Comparison of ENCODE assay signal across 9 cellular contexts in genomic region chr18:3592864-3593263, GRCh38.
DNase-seq lines count a peak whose midpoint lies in the region; ATAC-seq and TF ChIP-seq lines count a peak whose summit lies in the region.
"Had no signal": no experiment of that assay in that cellular context is flagged by ENCODE, and none has a peak within 500 bp of the region (broad histone marks: within the 10 kb centered on the region; RNA-seq: fewer than 3 reads in every experiment).

No MANE protein-coding gene starts in this region.

- dilution Hi-C loops in mammary epithelial cell (cut with HindIII; ENCODE audit: low sequenced_read_pairs), result no loop called here

- peak overlapping the region; percentile 37 for H2AFZ ChIP-seq in mammary epithelial cell (ENCODE audit: low read depth, low read length)

- peak overlapping the region; percentile 92 for H3K4me3 Mint-ChIP-seq in activated naive CD4-positive, alpha-beta T cell treated with anti-CD3 and anti-CD28 coated beads, Interleukin-2, amount 50 U/mL, for 24 hours

- no peaks in the 10 kb centered on the region for H3K9me3 Mint-ChIP-seq in activated naive CD4-positive, alpha-beta T cell treated with anti-CD3 and anti-CD28 coated beads, Interleukin-2, amount 50 U/mL, for 24 hours

- ATAC-seq in upper lobe of left lung (ENCODE audit: low FRiP score in 2 of 2) (no peak), GM19023 (IDR thresholded peaks at IDR 0.05; ENCODE audit: unreplicated experiment) (no peak)

- intact Hi-C loops in mammary epithelial cell (cut with micrococcal nuclease), result loop anchor here (5.0 to 10.0 kb wide), 2 partner anchors 211 to 392 kb away; no protein-coding TSS in a partner anchor

- CTCF ChIA-PET in mammary epithelial cell (lab: Charles Lee; ENCODE audit: low non-redundant PET), result no interaction called here

- no peak for TF ChIP-seq EP300 in upper lobe of left lung (IDR thresholded peaks at IDR 0.05)

- no peak for TF ChIP-seq POLR2A in upper lobe of left lung (IDR thresholded peaks at IDR 0.05)

- no peak for DNase-seq in activated naive CD4-positive, alpha-beta T cell treated with anti-CD3 and anti-CD28 coated beads, Interleukin-2, amount 50 U/mL, for 16 hours
- no peak for DNase-seq in mammary epithelial cell
- DNase-seq in upper lobe of left lung, result no peak
- no peak for DNase-seq in GM10266 (ENCODE audit: extremely low spot score)
- DNase-seq in activated CD4-positive, alpha-beta T cell treated with anti-CD3 and anti-CD28 coated beads, Interleukin-2, amount 50 U/mL, for 48 hours, result no peak
- DNase-seq: NCI-H774 had no signal

- peak overlapping the region; percentile 98 for H3K9ac ChIP-seq in mammary epithelial cell (ENCODE audit: insufficient read depth, low read length)
- H3K9ac ChIP-seq in muscle layer of colon (ENCODE audit: low read length), result peak overlapping the region; percentile 25

- no peaks in the 10 kb centered on the region for H4K20me1 ChIP-seq in mammary epithelial cell (ENCODE audit: insufficient read depth, low read length)

- 47% methylated on average over 6 of the region's 6 CpGs for WGBS in mammary epithelial cell (ENCODE audit: low coverage, missing lambda C conversion rate)
- 68 to 75% methylated on average over 6 of the region's 6 CpGs for WGBS in upper lobe of left lung, 2 donors

- H3K79me2 ChIP-seq in mammary epithelial cell (ENCODE audit: insufficient read depth, low read length), result peaks cover 16% of the 10 kb centered on the region

- H3K4me1 ChIP-seq in mammary epithelial cell (ENCODE audit: insufficient read depth, low read length), result peaks cover 46% of the 10 kb centered on the region
- H3K4me1 ChIP-seq in muscle layer of colon (ENCODE audit: insufficient read depth, low read length), result peaks cover 45% of the 10 kb centered on the region
- H3K4me1 ChIP-seq in upper lobe of left lung, result peaks cover 41 to 45% (median 44%) of the 10 kb centered on the region in 4 donors

- H3K9me3 ChIP-seq in mammary epithelial cell (replicated peaks; ENCODE audit: insufficient read depth, low read length) (no peaks in the 10 kb centered on the region), muscle layer of colon (ENCODE audit: low read length) (no peaks in the 10 kb centered on the region), upper lobe of left lung (no peaks in the 10 kb centered on the region)

- no peaks in the 10 kb centered on the region for H3K27me3 ChIP-seq in mammary epithelial cell (ENCODE audit: insufficient read depth, low read length)
- no peaks in the 10 kb centered on the region for H3K27me3 ChIP-seq in muscle layer of colon (ENCODE audit: control insufficient read depth in 1 of 2, insufficient read depth in 2 of 2, low read length in 2 of 2)
- no peaks in the 10 kb centered on the region for H3K27me3 ChIP-seq in upper lobe of left lung

- H3K4me1 Mint-ChIP-seq in activated naive CD4-positive, alpha-beta T cell treated with anti-CD3 and anti-CD28 coated beads, Interleukin-2, amount 50 U/mL, for 24 hours, result peaks cover 59% of the 10 kb centered on the region

- no peaks in the 10 kb centered on the region for H3K27me3 Mint-ChIP-seq in activated naive CD4-positive, alpha-beta T cell treated with anti-CD3 and anti-CD28 coated beads, Interleukin-2, amount 50 U/mL, for 24 hours

- H3K36me3 ChIP-seq in mammary epithelial cell (ENCODE audit: insufficient read depth, low read length) (no peaks in the 10 kb centered on the region), muscle layer of colon (ENCODE audit: insufficient read depth, low read length) (peaks cover 6% of the 10 kb centered on the region), upper lobe of left lung (no peaks in the 10 kb centered on the region)

- H3K4me2 ChIP-seq in mammary epithelial cell (ENCODE audit: insufficient read depth, low read depth, low read length), result peak overlapping the region; percentile 94

- BruUV-seq in mammary epithelial cell (replicated peaks; lab: Mats Ljungman, UMichigan), result no TSS peak

- in situ Hi-C loops in mammary epithelial cell (cut with MboI; ENCODE audit: low sequenced_read_pairs in 2 of 2), result loop anchor here in 1 of 2 donors (5.0 kb wide), 1 partner anchor 141 kb away; the partner anchor contains the start of gene TGIF1

- H3K36me3 Mint-ChIP-seq in activated naive CD4-positive, alpha-beta T cell treated with anti-CD3 and anti-CD28 coated beads, Interleukin-2, amount 50 U/mL, for 24 hours, result peaks cover 4% of the 10 kb centered on the region

- H3K4me3 ChIP-seq in mammary epithelial cell (replicated peaks in 1 of 3; ENCODE audit: insufficient read depth in 1 of 3, low read depth in 2 of 3, low read length in 3 of 3), result peak overlapping the region in 2 of 3 experiments; percentile 18 to 31
- no peak overlapping the region for H3K4me3 ChIP-seq in muscle layer of colon (ENCODE audit: low read depth in 1 of 2, low read length in 2 of 2)
- H3K4me3 ChIP-seq in upper lobe of left lung, result no peak overlapping the region

- peak overlapping the region; percentile 98 for H3K27ac Mint-ChIP-seq in activated naive CD4-positive, alpha-beta T cell treated with anti-CD3 and anti-CD28 coated beads, Interleukin-2, amount 50 U/mL, for 24 hours

- no peak for TF ChIP-seq CTCF in mammary epithelial cell (conservative IDR thresholded peaks at IDR 0.05 in 1 of 2, IDR thresholded peaks at IDR 0.05 in 1 of 2; ENCODE audit: extremely low read depth in 1 of 2, insufficient read depth in 1 of 2, low read depth in 1 of 2, low read length in 2 of 2)
- TF ChIP-seq CTCF in upper lobe of left lung (IDR thresholded peaks at IDR 0.05), result no peak
- no peak for TF ChIP-seq CTCF in GM10266 (IDR thresholded peaks at IDR 0.05; ENCODE audit: control insufficient read depth, insufficient read depth, low read depth, missing control alignments)

- H3K27ac ChIP-seq in mammary epithelial cell (ENCODE audit: insufficient read depth, low read depth, low read length) (peak overlapping the region; percentile 99), muscle layer of colon (ENCODE audit: low read depth, low read length) (peak overlapping the region; percentile 99), upper lobe of left lung (peak overlapping the region; percentile 95 to 97 (median 95))

Comparison
In these comparisons a context has a peak if more than half of its experiments do, and no peak if none do; other contexts are left out.
1. H3K4me3 ChIP-seq: peak in mammary epithelial cell (2 of 3); none in muscle layer of colon (0 of 2) and upper lobe of left lung (0 of 4).
2. Peak in every context shown above with its lines, with median percentiles within 50 percentile points of each other: H3K27ac ChIP-seq.